Comparison of ENCODE assay signal across 17 cellular contexts in the genomic region with DNA sequence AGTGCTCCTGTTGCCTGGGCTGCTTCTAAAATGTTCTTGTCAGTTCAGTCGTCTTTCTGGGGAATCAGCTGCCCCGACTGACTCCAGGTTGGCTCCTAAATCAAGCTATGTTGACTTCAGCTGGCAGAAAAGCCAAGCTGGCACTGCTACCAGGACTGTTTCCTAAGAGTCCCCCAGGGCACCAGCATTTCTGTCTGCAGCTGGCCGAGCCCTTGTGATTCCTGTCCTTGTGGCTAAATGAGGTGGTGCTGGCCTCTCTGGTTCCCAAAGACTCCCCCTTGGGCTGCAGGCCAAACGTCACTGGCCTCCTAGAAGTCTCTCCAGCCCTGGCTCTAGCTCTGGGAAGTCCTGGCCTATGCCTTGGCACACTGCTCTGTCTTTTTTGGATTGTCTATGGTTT. TPM values are rescaled to one million over a fixed set of nuclear protein-coding genes. Genes with fewer than 3 reads are reported as not detected.
DNase-seq lines count a peak whose midpoint lies in the region; ATAC-seq and TF ChIP-seq lines count a peak whose summit lies in the region.
"Had no signal": no experiment of that assay in that cellular context is flagged by ENCODE, and none has a peak within 500 bp of the region (broad histone marks: within the 10 kb centered on the region; RNA-seq: fewer than 3 reads in every experiment).

No MANE protein-coding gene starts in this region.

- H3K4me1 ChIP-seq in right atrium auricular region: peaks cover 0 to 16% of the 10 kb centered on the region in 2 donors
- H3K4me1 ChIP-seq in testis: peaks cover 13% of the 10 kb centered on the region

- H3K27ac ChIP-seq in right atrium auricular region: no peak overlapping the region
- peak overlapping the region in 1 of 2 donors; percentile 26 for H3K27ac ChIP-seq in testis
- H3K27ac ChIP-seq: suprapubic skin had no signal

- H3K4me3 ChIP-seq in right atrium auricular region (no peak overlapping the region), testis (no peak overlapping the region)
- H3K4me3 ChIP-seq: suprapubic skin had no signal

- DNase-seq in Right ventricle myocardium inferior (ENCODE audit: missing footprints) (peak; percentile 83), right atrium auricular region (ENCODE audit: low spot score) (no peak), RPMI7951 (ENCODE audit: low read depth) (peak; percentile 91), left ventricle myocardium superior (peak; percentile 86), testis (peak; percentile 47), SHP77 (lab: John Stamatoyannopoulos, UW) (no peak), SKM-1 (lab: John Stamatoyannopoulos, UW; ENCODE audit: unreplicated experiment) (no peak)
- DNase-seq in stimulated activated naive CD4-positive, alpha-beta T cell treated with Interleukin-2 at 50 U/mL for 16 hours (lab: John Stamatoyannopoulos, UW): no peak
- DNase-seq: activated CD8-positive, alpha-beta memory T cell treated with anti-CD3 and anti-CD28 coated beads for 24 hours; Calu3; effector memory CD8-positive, alpha-beta T cell; GF-D8; small intestine; stimulated activated CD4-positive, alpha-beta T cell treated with anti-CD3 and anti-CD28 coated beads, Interleukin-4, amount 100 ng/mL, for 4 hours; stimulated activated CD8-positive, alpha-beta memory T cell treated with anti-CD3 and anti-CD28 coated beads, Interleukin-4, amount 100 ng/mL, for 48 hours; T-cell had no signal

- 54 to 56% methylated on average over 4 of the region's 4 CpGs for WGBS in testis, 2 donors

- H3K9me3 ChIP-seq in right atrium auricular region (no peaks in the 10 kb centered on the region), testis (no peaks in the 10 kb centered on the region)
- H3K9me3 ChIP-seq: suprapubic skin had no signal

- ATAC-seq in Right ventricle myocardium inferior (peak; percentile 88), left ventricle myocardium superior (peak; percentile 88)
- ATAC-seq: effector memory CD8-positive, alpha-beta T cell; T-cell had no signal

- H3K36me3 ChIP-seq in right atrium auricular region: no peaks in the 10 kb centered on the region
- no peaks in the 10 kb centered on the region for H3K36me3 ChIP-seq in testis (ENCODE audit: low read depth, missing control alignments)
- H3K36me3 ChIP-seq: suprapubic skin had no signal

- intact Hi-C loops in Right ventricle myocardium inferior (cut with DNase I): no loop called here
- intact Hi-C loops in left ventricle myocardium superior (cut with micrococcal nuclease): no loop called here
- intact Hi-C loops in testis (cut with DNase I; ENCODE audit: low total_unique reads): no loop called here

- H3K27me3 ChIP-seq in right atrium auricular region: no peaks in the 10 kb centered on the region
- H3K27me3 ChIP-seq in testis: no peaks in the 10 kb centered on the region
- H3K27me3 ChIP-seq: suprapubic skin had no signal

- TF ChIP-seq POLR2A in testis (IDR thresholded peaks at IDR 0.05): no peak

- TF ChIP-seq CTCF in right atrium auricular region (IDR thresholded peaks at IDR 0.05) (no peak), testis (IDR thresholded peaks at IDR 0.05) (no peak)

RNA-seq across cellular contexts. Expression of a gene that starts 31.1 kb away (rescaled TPM):
- total RNA-seq in Right ventricle myocardium inferior (17.6 TPM), right atrium auricular region (1 to 10 TPM; 3.1 to 3.8 TPM), left ventricle myocardium superior (12.2 TPM), testis (10 to 100 TPM; 48.1 to 78.9 TPM)
- 14.9 and 16.9 TPM in 2 replicates for total RNA-seq in RPMI7951 (2014; rRNA removed; shearing (Covaris generic))
- 48.9 TPM for polyA plus RNA-seq in testis (ENCODE audit: insufficient read depth, low read depth, low replicate concordance)

Comparison
In these comparisons a context has a peak if more than half of its experiments do, and no peak if none do; other contexts are left out.
1. DNase-seq: peak in Right ventricle myocardium inferior (single experiment), RPMI7951 (single experiment), left ventricle myocardium superior (single experiment) and testis (single experiment); none in right atrium auricular region (single experiment), SHP77 (0 of 2), SKM-1 (single experiment) and stimulated activated naive CD4-positive, alpha-beta T cell treated with Interleukin-2 at 50 U/mL for 16 hours (single experiment).